ENCODE assay signal across 8 cellular contexts in genomic region chr16:31459722-31460581, GRCh38. TPM values are rescaled to one million over a fixed set of nuclear protein-coding genes. Genes with fewer than 3 reads are reported as not detected.
DNase-seq lines count a peak whose midpoint lies in the region; ATAC-seq, FAIRE-seq and TF ChIP-seq lines count a peak whose summit lies in the region.

No MANE protein-coding gene starts in this region.

- no peaks in the 10 kb centered on the region for H3K27me3 Mint-ChIP-seq in nephron (ENCODE audit: low read depth)

- H3K4me3 ChIP-seq in Loucy (ENCODE audit: low read length, poor library complexity, severe bottlenecking): peak overlapping the region; percentile 94
- peak overlapping the region; percentile 74 for H3K4me3 ChIP-seq in RWPE2 (ENCODE audit: severe bottlenecking)
- H3K4me3 ChIP-seq in fibroblast of the aortic adventitia (ENCODE audit: low read depth, low read length): peak overlapping the region; percentile 85

- peaks cover 43% of the 10 kb centered on the region for H4K20me1 ChIP-seq in Loucy (ENCODE audit: insufficient read depth, low read length, poor library complexity, severe bottlenecking)

- peak overlapping the region; percentile 99 for H3K4me2 ChIP-seq in Loucy (ENCODE audit: low read depth, low read length, poor library complexity, severe bottlenecking)

- ATAC-seq in RWPE2 (ENCODE audit: low read depth): peak; percentile 71
- ATAC-seq in stimulated activated naive CD8-positive, alpha-beta T cell treated with anti-CD3 and anti-CD28 coated beads, Interleukin-15, Interleukin-2, amounts not matched to agents 100 U/mL and 50 U/mL, for 24 hours: peak; percentile 85

- H3K9me3 ChIP-seq in Loucy (ENCODE audit: insufficient read depth, low read depth, low read length): no peaks in the 10 kb centered on the region
- H3K9me3 ChIP-seq in RWPE2 (ENCODE audit: severe bottlenecking): no peaks in the 10 kb centered on the region

- TF ChIP-seq CTCF in Loucy (conservative IDR thresholded peaks at IDR 0.05; ENCODE audit: low read length) (no peak), RWPE2 (IDR thresholded peaks at IDR 0.05; ENCODE audit: poor library complexity, severe bottlenecking) (no peak), fibroblast of the aortic adventitia (IDR thresholded peaks at IDR 0.05; ENCODE audit: insufficient read depth, low read length) (no peak), nephron (IDR thresholded peaks at IDR 0.05; ENCODE audit: unreplicated experiment in 3 of 3) (no peak)

- peaks cover 6% of the 10 kb centered on the region for H3F3A ChIP-seq in Loucy (ENCODE audit: low read depth)

- H3K36me3 Mint-ChIP-seq in nephron (ENCODE audit: low read depth): peaks cover 16% of the 10 kb centered on the region

- peak overlapping the region; percentile 70 for H2AFZ ChIP-seq in Loucy (ENCODE audit: low read length)

- H3K9me2 ChIP-seq in Loucy (replicated peaks; ENCODE audit: low read depth, low read length): no peaks in the 10 kb centered on the region

- H3K27ac Mint-ChIP-seq in nephron: peak overlapping the region; percentile 97 to 99 (median 98)

- peak overlapping the region; percentile 93 to 94 (median 93) for H3K4me3 Mint-ChIP-seq in nephron

- peaks cover 41% of the 10 kb centered on the region for H3K4me1 ChIP-seq in Loucy (ENCODE audit: insufficient read depth, low read length, poor library complexity, severe bottlenecking)
- H3K4me1 ChIP-seq in RWPE2 (ENCODE audit: insufficient read depth, poor library complexity, severe bottlenecking): peaks cover 13% of the 10 kb centered on the region

- peaks cover 34% of the 10 kb centered on the region for H3K4me1 Mint-ChIP-seq in nephron

- peak overlapping the region; percentile 81 for H3K27ac ChIP-seq in RWPE2 (ENCODE audit: poor library complexity, severe bottlenecking)

- H3K9ac ChIP-seq in Loucy (ENCODE audit: low read depth, low read length, poor library complexity, severe bottlenecking): peak overlapping the region; percentile 94

- H3K36me3 ChIP-seq in Loucy (ENCODE audit: insufficient read depth, low read length) (peaks cover 27% of the 10 kb centered on the region; the same call in 1 of the 2 replicates), RWPE2 (ENCODE audit: low read depth) (peaks cover 9% of the 10 kb centered on the region; the same call in 1 of the 2 replicates)

- peak; percentile 43 for FAIRE-seq in H54 (lab: Jason Lieb, UNC)

- TF ChIP-seq POLR2A in H54 (IDR thresholded peaks at IDR 0.05; ENCODE audit: low read depth, low read length): peak; percentile 35; the same call in 1 of the 2 replicates

- peaks cover 66% of the 10 kb centered on the region for H3K79me2 ChIP-seq in Loucy (ENCODE audit: insufficient read depth, low read length)

- H3K27me3 ChIP-seq in Loucy (ENCODE audit: insufficient read depth, low read length, poor library complexity, severe bottlenecking): no peaks in the 10 kb centered on the region
- H3K27me3 ChIP-seq in RWPE2 (ENCODE audit: insufficient read depth, poor library complexity, severe bottlenecking): no peaks in the 10 kb centered on the region

- DNase-seq in EH (ENCODE audit: low read depth): peak; percentile 100
- DNase-seq in H54 (ENCODE audit: insufficient read length, low spot score): peak; percentile 86
- DNase-seq in RWPE2 (ENCODE audit: low spot score): peak; percentile 100
- peak; percentile 100 for DNase-seq in activated effector memory CD4-positive, alpha-beta T cell treated with anti-CD3 and anti-CD28 coated beads, Interleukin-2, amount 50 U/mL, for 16 hours
- peak; percentile 99 for DNase-seq in fibroblast of the aortic adventitia (ENCODE audit: low read depth)
- peak; percentile 100 for DNase-seq in stimulated activated naive CD8-positive, alpha-beta T cell treated with anti-CD3 and anti-CD28 coated beads, Interleukin-15, Interleukin-2, amounts not matched to agents 100 U/mL and 50 U/mL, for 24 hours

- H3K9me3 Mint-ChIP-seq in nephron: no peaks in the 10 kb centered on the region

RNA-seq across cellular contexts. Expression of gene ARMC5, which starts 0.7 kb away (rescaled TPM):
- 7.4 and 16.9 TPM in 2 replicates for total RNA-seq in fibroblast of the aortic adventitia (ENCODE audit: low replicate concordance)

RNA-seq across cellular contexts. Expression of gene TGFB1I1, which starts 12.0 kb away (rescaled TPM):
- 30.3 and 56.7 TPM in 2 replicates for total RNA-seq in fibroblast of the aortic adventitia (ENCODE audit: low replicate concordance)

RNA-seq across cellular contexts. Expression of gene ZNF843, which starts 17.4 kb away (rescaled TPM):
- total RNA-seq in fibroblast of the aortic adventitia (ENCODE audit: low replicate concordance): 0.25 and 0.99 TPM in 2 replicates

RNA-seq across cellular contexts. Expression of gene SLC5A2, which starts 23.0 kb away (rescaled TPM):
- not detected in 2 replicates for total RNA-seq in fibroblast of the aortic adventitia (ENCODE audit: low replicate concordance)

RNA-seq across cellular contexts. Expression of gene COX6A2, which starts 31.8 kb away (rescaled TPM):
- not detected in 2 replicates for total RNA-seq in fibroblast of the aortic adventitia (ENCODE audit: low replicate concordance)

Comparison
In these comparisons a context has a peak if more than half of its experiments do, and no peak if none do; other contexts are left out.
1. Peak in every context shown above with its lines: DNase-seq, ATAC-seq, H3K4me3 ChIP-seq and H3K27ac ChIP-seq.